ENCODE assay signal across 16 cellular contexts in the genomic region with DNA sequence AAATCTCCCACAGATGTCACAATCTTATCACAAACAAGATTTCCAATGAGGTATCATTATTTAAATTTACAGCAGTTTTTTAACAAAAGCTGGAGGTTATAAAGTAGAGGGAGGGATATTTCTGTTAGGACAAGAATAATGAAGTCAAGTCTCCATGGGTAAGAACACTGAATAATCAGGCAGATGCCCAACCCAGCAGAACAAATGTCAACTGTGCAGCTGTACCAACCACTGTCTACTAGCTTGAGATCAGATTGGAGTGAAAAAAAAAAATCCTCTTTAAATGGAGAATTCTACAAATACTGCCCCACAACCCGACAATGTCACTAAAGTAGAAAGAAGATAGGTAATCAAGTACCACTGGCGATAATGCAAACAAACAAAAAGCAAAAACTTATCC. TPM values are rescaled to one million over a fixed set of nuclear protein-coding genes. Genes with fewer than 3 reads are reported as not detected.
A peak's percentile ranks its signal among the peaks of the same experiment; 100 is the strongest.
DNase-seq lines count a peak whose midpoint lies in the region; ATAC-seq lines count a peak whose summit lies in the region.
"Had no signal": no experiment of that assay in that cellular context is flagged by ENCODE, and none has a peak within 500 bp of the region (broad histone marks: within the 10 kb centered on the region; RNA-seq: fewer than 3 reads in every experiment).

No MANE protein-coding gene starts in this region.

- POLR2A ChIA-PET in CD8-positive, alpha-beta memory T cell (lab: Charles Lee): no interaction called here

- no peak for DNase-seq in CD8-positive, alpha-beta memory T cell
- no peak for DNase-seq in central memory CD8-positive, alpha-beta T cell (ENCODE audit: low spot score in 2 of 2)
- DNase-seq in midbrain (lab: John Stamatoyannopoulos, UW): peak; percentile 30
- DNase-seq in stimulated activated naive B cell treated with anti-CD40 and anti-IgM and Interleukin-4, amounts not matched to agents 10 μg/mL and 1 μg/mL and 100 μg/mL, for 72 hours: no peak
- DNase-seq: BE2C, DMS 273 treated with DMSO at 0.1 percent for 48 hours, DMS79 treated with DMSO at 0.1 percent for 48 hours, EL, GOT3, H9 had no signal

- no peak overlapping the region for H3K27ac ChIP-seq in CD8-positive, alpha-beta memory T cell (ENCODE audit: low read depth, low read length)
- H3K27ac ChIP-seq: A549, C4-2B had no signal

- no peak overlapping the region for H3K4me3 ChIP-seq in CD8-positive, alpha-beta memory T cell (ENCODE audit: low read length)
- H3K4me3 ChIP-seq: A549 had no signal

- peaks cover 52% of the 10 kb centered on the region for H3K36me3 ChIP-seq in CD8-positive, alpha-beta memory T cell (ENCODE audit: insufficient read depth, low read length)

- no peaks in the 10 kb centered on the region for H3K27me3 ChIP-seq in CD8-positive, alpha-beta memory T cell (ENCODE audit: insufficient read depth, low read length, poor library complexity, severe bottlenecking)
- H3K27me3 ChIP-seq: BE2C had no signal

- H3K9me3 Mint-ChIP-seq in CD8-positive, alpha-beta memory T cell: no peaks in the 10 kb centered on the region
- no peaks in the 10 kb centered on the region for H3K9me3 Mint-ChIP-seq in central memory CD8-positive, alpha-beta T cell
- H3K9me3 Mint-ChIP-seq in stimulated activated naive B cell treated with anti-CD40 and anti-IgM and Interleukin-4, amounts not matched to agents 10 μg/mL and 1 μg/mL and 100 μg/mL, for 72 hours: no peaks in the 10 kb centered on the region
- no peaks in the 10 kb centered on the region for H3K9me3 Mint-ChIP-seq in stimulated activated memory B cell treated with anti-CD40 and anti-IgM and Interleukin-4, amounts not matched to agents 10 μg/mL and 1 μg/mL and 100 μg/mL, for 72 hours
- H3K9me3 Mint-ChIP-seq: H9, IgD-negative memory B cell had no signal

- H3K27me3 Mint-ChIP-seq in CD8-positive, alpha-beta memory T cell: no peaks in the 10 kb centered on the region
- H3K27me3 Mint-ChIP-seq in central memory CD8-positive, alpha-beta T cell: no peaks in the 10 kb centered on the region
- no peaks in the 10 kb centered on the region for H3K27me3 Mint-ChIP-seq in stimulated activated naive B cell treated with anti-CD40 and anti-IgM and Interleukin-4, amounts not matched to agents 10 μg/mL and 1 μg/mL and 100 μg/mL, for 72 hours
- H3K27me3 Mint-ChIP-seq in stimulated activated memory B cell treated with anti-CD40 and anti-IgM and Interleukin-4, amounts not matched to agents 10 μg/mL and 1 μg/mL and 100 μg/mL, for 72 hours: no peaks in the 10 kb centered on the region
- H3K27me3 Mint-ChIP-seq: IgD-negative memory B cell had no signal

- no peaks in the 10 kb centered on the region for H3K4me1 ChIP-seq in CD8-positive, alpha-beta memory T cell (ENCODE audit: insufficient read depth, low read length)
- H3K4me1 ChIP-seq: A549, BE2C had no signal

- H3K36me3 Mint-ChIP-seq in CD8-positive, alpha-beta memory T cell: peaks cover 20 to 84% (median 31%) of the 10 kb centered on the region in 3 donors
- H3K36me3 Mint-ChIP-seq in central memory CD8-positive, alpha-beta T cell (ENCODE audit: insufficient read depth): peaks cover 54% of the 10 kb centered on the region
- peaks cover 23 to 39% of the 10 kb centered on the region in 2 donors for H3K36me3 Mint-ChIP-seq in stimulated activated naive B cell treated with anti-CD40 and anti-IgM and Interleukin-4, amounts not matched to agents 10 μg/mL and 1 μg/mL and 100 μg/mL, for 72 hours
- peaks cover 51% of the 10 kb centered on the region for H3K36me3 Mint-ChIP-seq in stimulated activated memory B cell treated with anti-CD40 and anti-IgM and Interleukin-4, amounts not matched to agents 10 μg/mL and 1 μg/mL and 100 μg/mL, for 72 hours

- no peak overlapping the region for H3K4me3 Mint-ChIP-seq in CD8-positive, alpha-beta memory T cell
- H3K4me3 Mint-ChIP-seq in central memory CD8-positive, alpha-beta T cell: no peak overlapping the region
- H3K4me3 Mint-ChIP-seq in stimulated activated naive B cell treated with anti-CD40 and anti-IgM and Interleukin-4, amounts not matched to agents 10 μg/mL and 1 μg/mL and 100 μg/mL, for 72 hours: no peak overlapping the region
- no peak overlapping the region for H3K4me3 Mint-ChIP-seq in stimulated activated memory B cell treated with anti-CD40 and anti-IgM and Interleukin-4, amounts not matched to agents 10 μg/mL and 1 μg/mL and 100 μg/mL, for 72 hours
- H3K4me3 Mint-ChIP-seq: H9, IgD-negative memory B cell had no signal

- peaks cover 4 to 14% (median 6%) of the 10 kb centered on the region in 3 donors for H3K4me1 Mint-ChIP-seq in CD8-positive, alpha-beta memory T cell
- H3K4me1 Mint-ChIP-seq in central memory CD8-positive, alpha-beta T cell: no peaks in the 10 kb centered on the region
- no peaks in the 10 kb centered on the region for H3K4me1 Mint-ChIP-seq in stimulated activated naive B cell treated with anti-CD40 and anti-IgM and Interleukin-4, amounts not matched to agents 10 μg/mL and 1 μg/mL and 100 μg/mL, for 72 hours
- H3K4me1 Mint-ChIP-seq in stimulated activated memory B cell treated with anti-CD40 and anti-IgM and Interleukin-4, amounts not matched to agents 10 μg/mL and 1 μg/mL and 100 μg/mL, for 72 hours: no peaks in the 10 kb centered on the region
- H3K4me1 Mint-ChIP-seq: H9 had no signal

- no peaks in the 10 kb centered on the region for H3K9me3 ChIP-seq in CD8-positive, alpha-beta memory T cell (ENCODE audit: low read length)
- H3K9me3 ChIP-seq: A549, BE2C had no signal

- CTCF ChIA-PET in CD8-positive, alpha-beta memory T cell (lab: Charles Lee): no interaction called here

- peak overlapping the region in 5 of 8 donors; percentile 11 to 66 (median 54) for H3K27ac Mint-ChIP-seq in CD8-positive, alpha-beta memory T cell
- H3K27ac Mint-ChIP-seq in central memory CD8-positive, alpha-beta T cell (ENCODE audit: low read depth): peak overlapping the region; percentile 29
- H3K27ac Mint-ChIP-seq in stimulated activated naive B cell treated with anti-CD40 and anti-IgM and Interleukin-4, amounts not matched to agents 10 μg/mL and 1 μg/mL and 100 μg/mL, for 72 hours: peak overlapping the region; percentile 6
- H3K27ac Mint-ChIP-seq in stimulated activated memory B cell treated with anti-CD40 and anti-IgM and Interleukin-4, amounts not matched to agents 10 μg/mL and 1 μg/mL and 100 μg/mL, for 72 hours: no peak overlapping the region
- H3K27ac Mint-ChIP-seq: H9 had no signal

- ATAC-seq in central memory CD8-positive, alpha-beta T cell (replicated peaks; ENCODE audit: extremely low read depth, poor library complexity, severe bottlenecking): no peak
- no peak for ATAC-seq in stimulated activated naive B cell treated with anti-CD40 and anti-IgM and Interleukin-4, amounts not matched to agents 10 μg/mL and 1 μg/mL and 100 μg/mL, for 72 hours (replicated peaks)
- ATAC-seq in GM21515 (IDR thresholded peaks at IDR 0.05; ENCODE audit: unreplicated experiment) (no peak), HG02884 (IDR thresholded peaks at IDR 0.05; ENCODE audit: unreplicated experiment) (no peak)
- ATAC-seq in stimulated activated memory B cell treated with anti-CD40 and anti-IgM and Interleukin-4, amounts not matched to agents 10 μg/mL and 1 μg/mL and 100 μg/mL, for 72 hours: no peak
- ATAC-seq: A549 had no signal

RNA-seq across cellular contexts. Expression of a gene that starts 30.3 kb away (rescaled TPM):
- total RNA-seq in CD8-positive, alpha-beta memory T cell: 10 to 100 TPM; 74.6 to 86.8 TPM
- 19.9 TPM for polyA plus RNA-seq in CD8-positive, alpha-beta memory T cell
